Comparison of ENCODE assay signal across 1 cellular context in the genomic region with DNA sequence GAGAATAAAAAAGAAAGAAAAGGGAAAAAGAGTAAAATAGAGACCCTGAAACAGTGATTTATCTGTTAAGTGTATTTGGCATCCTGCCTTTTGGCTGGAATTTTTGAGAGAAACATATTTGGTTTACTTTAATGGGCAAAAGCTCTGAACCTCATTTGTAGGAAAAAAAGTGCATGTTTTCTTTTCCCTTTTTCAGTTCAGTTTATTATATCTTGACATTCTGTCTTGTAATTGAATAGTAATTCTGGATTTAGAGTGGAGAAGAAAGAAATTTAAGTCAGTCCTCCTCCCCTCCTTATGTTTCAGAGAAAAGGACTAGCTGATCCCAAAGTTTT.
TF ChIP-seq lines count a peak whose summit lies in the region.

No MANE protein-coding gene starts in this region.

TF ChIP-seq in H1, 55 proteins besides CTCF, POLR2A, EP300 and RAD21 (continued from another document):
- TF ChIP-seq, protein P1, sequence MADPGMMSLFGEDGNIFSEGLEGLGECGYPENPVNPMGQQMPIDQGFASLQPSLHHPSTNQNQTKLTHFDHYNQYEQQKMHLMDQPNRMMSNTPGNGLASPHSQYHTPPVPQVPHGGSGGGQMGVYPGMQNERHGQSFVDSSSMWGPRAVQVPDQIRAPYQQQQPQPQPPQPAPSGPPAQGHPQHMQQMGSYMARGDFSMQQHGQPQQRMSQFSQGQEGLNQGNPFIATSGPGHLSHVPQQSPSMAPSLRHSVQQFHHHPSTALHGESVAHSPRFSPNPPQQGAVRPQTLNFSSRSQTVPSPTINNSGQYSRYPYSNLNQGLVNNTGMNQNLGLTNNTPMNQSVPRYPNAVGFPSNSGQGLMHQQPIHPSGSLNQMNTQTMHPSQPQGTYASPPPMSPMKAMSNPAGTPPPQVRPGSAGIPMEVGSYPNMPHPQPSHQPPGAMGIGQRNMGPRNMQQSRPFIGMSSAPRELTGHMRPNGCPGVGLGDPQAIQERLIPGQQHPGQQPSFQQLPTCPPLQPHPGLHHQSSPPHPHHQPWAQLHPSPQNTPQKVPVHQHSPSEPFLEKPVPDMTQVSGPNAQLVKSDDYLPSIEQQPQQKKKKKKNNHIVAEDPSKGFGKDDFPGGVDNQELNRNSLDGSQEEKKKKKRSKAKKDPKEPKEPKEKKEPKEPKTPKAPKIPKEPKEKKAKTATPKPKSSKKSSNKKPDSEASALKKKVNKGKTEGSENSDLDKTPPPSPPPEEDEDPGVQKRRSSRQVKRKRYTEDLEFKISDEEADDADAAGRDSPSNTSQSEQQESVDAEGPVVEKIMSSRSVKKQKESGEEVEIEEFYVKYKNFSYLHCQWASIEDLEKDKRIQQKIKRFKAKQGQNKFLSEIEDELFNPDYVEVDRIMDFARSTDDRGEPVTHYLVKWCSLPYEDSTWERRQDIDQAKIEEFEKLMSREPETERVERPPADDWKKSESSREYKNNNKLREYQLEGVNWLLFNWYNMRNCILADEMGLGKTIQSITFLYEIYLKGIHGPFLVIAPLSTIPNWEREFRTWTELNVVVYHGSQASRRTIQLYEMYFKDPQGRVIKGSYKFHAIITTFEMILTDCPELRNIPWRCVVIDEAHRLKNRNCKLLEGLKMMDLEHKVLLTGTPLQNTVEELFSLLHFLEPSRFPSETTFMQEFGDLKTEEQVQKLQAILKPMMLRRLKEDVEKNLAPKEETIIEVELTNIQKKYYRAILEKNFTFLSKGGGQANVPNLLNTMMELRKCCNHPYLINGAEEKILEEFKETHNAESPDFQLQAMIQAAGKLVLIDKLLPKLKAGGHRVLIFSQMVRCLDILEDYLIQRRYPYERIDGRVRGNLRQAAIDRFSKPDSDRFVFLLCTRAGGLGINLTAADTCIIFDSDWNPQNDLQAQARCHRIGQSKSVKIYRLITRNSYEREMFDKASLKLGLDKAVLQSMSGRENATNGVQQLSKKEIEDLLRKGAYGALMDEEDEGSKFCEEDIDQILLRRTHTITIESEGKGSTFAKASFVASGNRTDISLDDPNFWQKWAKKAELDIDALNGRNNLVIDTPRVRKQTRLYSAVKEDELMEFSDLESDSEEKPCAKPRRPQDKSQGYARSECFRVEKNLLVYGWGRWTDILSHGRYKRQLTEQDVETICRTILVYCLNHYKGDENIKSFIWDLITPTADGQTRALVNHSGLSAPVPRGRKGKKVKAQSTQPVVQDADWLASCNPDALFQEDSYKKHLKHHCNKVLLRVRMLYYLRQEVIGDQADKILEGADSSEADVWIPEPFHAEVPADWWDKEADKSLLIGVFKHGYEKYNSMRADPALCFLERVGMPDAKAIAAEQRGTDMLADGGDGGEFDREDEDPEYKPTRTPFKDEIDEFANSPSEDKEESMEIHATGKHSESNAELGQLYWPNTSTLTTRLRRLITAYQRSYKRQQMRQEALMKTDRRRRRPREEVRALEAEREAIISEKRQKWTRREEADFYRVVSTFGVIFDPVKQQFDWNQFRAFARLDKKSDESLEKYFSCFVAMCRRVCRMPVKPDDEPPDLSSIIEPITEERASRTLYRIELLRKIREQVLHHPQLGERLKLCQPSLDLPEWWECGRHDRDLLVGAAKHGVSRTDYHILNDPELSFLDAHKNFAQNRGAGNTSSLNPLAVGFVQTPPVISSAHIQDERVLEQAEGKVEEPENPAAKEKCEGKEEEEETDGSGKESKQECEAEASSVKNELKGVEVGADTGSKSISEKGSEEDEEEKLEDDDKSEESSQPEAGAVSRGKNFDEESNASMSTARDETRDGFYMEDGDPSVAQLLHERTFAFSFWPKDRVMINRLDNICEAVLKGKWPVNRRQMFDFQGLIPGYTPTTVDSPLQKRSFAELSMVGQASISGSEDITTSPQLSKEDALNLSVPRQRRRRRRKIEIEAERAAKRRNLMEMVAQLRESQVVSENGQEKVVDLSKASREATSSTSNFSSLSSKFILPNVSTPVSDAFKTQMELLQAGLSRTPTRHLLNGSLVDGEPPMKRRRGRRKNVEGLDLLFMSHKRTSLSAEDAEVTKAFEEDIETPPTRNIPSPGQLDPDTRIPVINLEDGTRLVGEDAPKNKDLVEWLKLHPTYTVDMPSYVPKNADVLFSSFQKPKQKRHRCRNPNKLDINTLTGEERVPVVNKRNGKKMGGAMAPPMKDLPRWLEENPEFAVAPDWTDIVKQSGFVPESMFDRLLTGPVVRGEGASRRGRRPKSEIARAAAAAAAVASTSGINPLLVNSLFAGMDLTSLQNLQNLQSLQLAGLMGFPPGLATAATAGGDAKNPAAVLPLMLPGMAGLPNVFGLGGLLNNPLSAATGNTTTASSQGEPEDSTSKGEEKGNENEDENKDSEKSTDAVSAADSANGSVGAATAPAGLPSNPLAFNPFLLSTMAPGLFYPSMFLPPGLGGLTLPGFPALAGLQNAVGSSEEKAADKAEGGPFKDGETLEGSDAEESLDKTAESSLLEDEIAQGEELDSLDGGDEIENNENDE (IDR thresholded peaks at IDR 0.05; ENCODE audit: insufficient replicate concordance, low read length) = no peak
- TF ChIP-seq NRF1 (IDR thresholded peaks at IDR 0.05; ENCODE audit: low read depth, low read length) = no peak
- no peak for TF ChIP-seq JUND (IDR thresholded peaks at IDR 0.05; ENCODE audit: low read length)
- TF ChIP-seq PHF8 (conservative IDR thresholded peaks at IDR 0.05; ENCODE audit: low read depth, low read length) = no peak
